Comparison of ENCODE assay signal across 28 cellular contexts in the genomic region with DNA sequence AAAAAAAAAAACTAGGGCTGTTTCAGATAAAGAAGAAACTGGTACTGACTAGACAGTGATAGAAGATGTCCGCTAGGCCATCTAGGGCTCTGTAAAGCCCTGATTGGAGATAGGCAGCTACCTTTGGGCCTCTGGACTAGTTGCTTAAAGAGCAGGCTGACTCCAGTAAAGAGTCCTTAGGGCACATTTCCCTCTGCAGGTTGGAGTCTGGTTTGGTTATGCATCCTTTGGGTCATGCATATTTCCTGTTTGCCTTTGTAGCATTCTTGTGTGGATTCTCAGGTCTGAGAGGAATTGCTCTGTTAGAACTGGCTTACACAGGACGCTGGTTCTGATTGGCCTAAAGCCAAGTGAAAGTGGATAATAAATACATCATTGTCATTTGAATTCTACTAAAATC.
"Had no signal": no experiment of that assay in that cellular context is flagged by ENCODE, and none has a peak within 500 bp of the region (broad histone marks: within the 10 kb centered on the region; RNA-seq: fewer than 3 reads in every experiment).

No MANE protein-coding gene starts in this region.

- H3K4me3 ChIP-seq: adrenal gland, breast epithelium, esophagus muscularis mucosa, gastroesophageal sphincter had no signal

- DNase-seq: activated B cell treated with CpG ODN at 0.5 μM for 24 hours; activated CD4-positive, alpha-beta T cell treated with anti-CD3 and anti-CD28 coated beads for 48 hours; activated CD4-positive, alpha-beta T cell treated with anti-CD3 and anti-CD28 coated beads, Interleukin-2, amount 50 U/mL, for 1 hour; activated CD4-positive, alpha-beta T cell treated with anti-CD3 and anti-CD28 coated beads, Interleukin-2, amount 50 U/mL, for 48 hours; activated CD8-positive, alpha-beta memory T cell treated with anti-CD3 and anti-CD28 coated beads for 24 hours; activated CD8-positive, alpha-beta T cell treated with anti-CD3 and anti-CD28 coated beads for 36 hours; activated effector memory CD4-positive, alpha-beta T cell treated with Interleukin-2 at 50 U/mL for 16 hours; activated naive CD4-positive, alpha-beta T cell treated with anti-CD3 and anti-CD28 coated beads for 36 hours; activated naive CD8-positive, alpha-beta T cell treated with anti-CD3 and anti-CD28 coated beads for 36 hours; activated naive CD8-positive, alpha-beta T cell treated with anti-CD3 and anti-CD28 coated beads, Interleukin-2, amount 50 U/mL, for 24 hours; activated T-cell treated with anti-CD3 and anti-CD28 coated beads, Interleukin-2, amount 50 U/mL, for 4 hours; adrenal gland; amygdala; aorta; cortex of kidney; dermis blood vessel endothelial cell; effector CD4-positive, alpha-beta T cell; effector memory CD8-positive, alpha-beta T cell; erythroblast; T-cell; T-helper 9 cell; WERI-Rb-1 had no signal

- H3K27me3 ChIP-seq: adrenal gland, breast epithelium, esophagus muscularis mucosa, foreskin keratinocyte, gastroesophageal sphincter had no signal

- H3K27ac ChIP-seq: adrenal gland, breast epithelium, esophagus muscularis mucosa, foreskin keratinocyte, gastroesophageal sphincter, WERI-Rb-1 had no signal

- ATAC-seq: activated CD4-positive, CD25-positive, alpha-beta regulatory T cell treated with anti-CD3 and anti-CD28 coated beads, Interleukin-2, amount 50 U/mL, for 24 hours; activated CD8-positive, alpha-beta T cell treated with anti-CD3 and anti-CD28 coated beads for 36 hours; activated naive CD8-positive, alpha-beta T cell treated with anti-CD3 and anti-CD28 coated beads, Interleukin-2, amount 50 U/mL, for 24 hours; activated T-cell treated with anti-CD3 and anti-CD28 coated beads, Interleukin-2, amount 50 U/mL, for 4 hours; activated T-helper 17 cell treated with anti-CD3 and anti-CD28 coated beads, Interleukin-2, amount 50 U/mL, for 72 hours; effector memory CD8-positive, alpha-beta T cell; foreskin keratinocyte; gastroesophageal sphincter; T-cell had no signal

- H3K36me3 ChIP-seq: adrenal gland, breast epithelium, esophagus muscularis mucosa, gastroesophageal sphincter, WERI-Rb-1 had no signal

- H3K9me3 ChIP-seq: adrenal gland, breast epithelium, esophagus muscularis mucosa, gastroesophageal sphincter had no signal

- H3K4me1 ChIP-seq: adrenal gland, breast epithelium, foreskin keratinocyte, gastroesophageal sphincter had no signal
